In genomic region chr11:87006035-87006434, GRCh38 we compare ENCODE assay signal across 30 cellular contexts. TPM values are rescaled to one million over a fixed set of nuclear protein-coding genes. Genes with fewer than 3 reads are reported as not detected.
"Had no signal": no experiment of that assay in that cellular context is flagged by ENCODE, and none has a peak within 500 bp of the region (broad histone marks: within the 10 kb centered on the region; RNA-seq: fewer than 3 reads in every experiment).

No MANE protein-coding gene starts in this region.

- H3K4me3 ChIP-seq: ascending aorta, esophagus muscularis mucosa, prostate gland, sigmoid colon, uterus had no signal

- H3K4me1 ChIP-seq: esophagus muscularis mucosa, foreskin keratinocyte, pancreas, uterus had no signal

- H3K27ac ChIP-seq: ascending aorta, esophagus muscularis mucosa, foreskin keratinocyte, pancreas, sigmoid colon, uterus, WERI-Rb-1 had no signal

- DNase-seq: activated CD4-positive, alpha-beta T cell treated with anti-CD3 and anti-CD28 coated beads for 48 hours; activated CD4-positive, alpha-beta T cell treated with anti-CD3 and anti-CD28 coated beads, Interleukin-2, amount 50 U/mL, for 48 hours; activated CD8-positive, alpha-beta memory T cell treated with anti-CD3 and anti-CD28 coated beads for 24 hours; activated gamma-delta T cell; activated naive CD4-positive, alpha-beta T cell treated with anti-CD3 and anti-CD28 coated beads, Interleukin-2, amount 10 ng/mL, durations not matched to agents 7 days and 5 days; activated naive CD8-positive, alpha-beta T cell treated with anti-CD3 and anti-CD28 coated beads, Interleukin-2, amount 10 ng/mL, durations not matched to agents 7 days and 5 days; activated T-cell treated with anti-CD3 and anti-CD28 coated beads, Interleukin-2, amount 50 U/mL, for 1 hour; caudate nucleus; cortex of kidney; effector memory CD8-positive, alpha-beta T cell; foreskin keratinocyte; mammary epithelial cell; naive thymus-derived CD4-positive, alpha-beta T cell; pancreas; retina; sigmoid colon; small intestine; stimulated activated CD4-positive, alpha-beta T cell treated with anti-CD3 and anti-CD28 coated beads, Interleukin-4, amount 100 ng/mL, for 4 hours; stimulated activated CD8-positive, alpha-beta memory T cell treated with anti-CD3 and anti-CD28 coated beads, Interleukin-4, amount 100 ng/mL, for 48 hours; stimulated activated naive CD8-positive, alpha-beta T cell treated with anti-CD3 and anti-CD28 coated beads, Interleukin-15, amount 100 ng/mL, for 72 hours; substantia nigra; uterus; WERI-Rb-1 had no signal

- FAIRE-seq: islet of Langerhans, pancreas, small intestine, TTC549 had no signal

- H3K27me3 ChIP-seq: ascending aorta, esophagus muscularis mucosa, foreskin keratinocyte, pancreas, sigmoid colon, uterus had no signal

- ATAC-seq: activated CD4-positive, CD25-positive, alpha-beta regulatory T cell treated with anti-CD3 and anti-CD28 coated beads, Interleukin-2, amount 50 U/mL, for 24 hours; effector memory CD8-positive, alpha-beta T cell; naive thymus-derived CD4-positive, alpha-beta T cell; stimulated activated memory B cell treated with anti-CD40 and anti-IgM and Interleukin-4, amounts not matched to agents 10 μg/mL and 1 μg/mL and 100 μg/mL, for 72 hours; stimulated activated naive CD8-positive, alpha-beta T cell treated with anti-CD3 and anti-CD28 coated beads, Interleukin-15, amount 100 ng/mL, for 72 hours had no signal

- H3K9me3 ChIP-seq: ascending aorta, esophagus muscularis mucosa, pancreas, prostate gland, sigmoid colon, uterus had no signal

- H3K36me3 ChIP-seq: ascending aorta, esophagus muscularis mucosa, pancreas, prostate gland, sigmoid colon, uterus, WERI-Rb-1 had no signal

RNA-seq across cellular contexts. Expression of gene FZD4, which starts 50.8 kb away (rescaled TPM):
- total RNA-seq: naive thymus-derived CD4-positive, alpha-beta T cell had no signal
- polyA plus RNA-seq: naive thymus-derived CD4-positive, alpha-beta T cell had no signal
